In genomic region chrX:21708116-21708515, GRCh38 we compare ENCODE assay signal across 15 cellular contexts. TPM values are rescaled to one million over a fixed set of nuclear protein-coding genes. Genes with fewer than 3 reads are reported as not detected.
DNase-seq lines count a peak whose midpoint lies in the region; ATAC-seq and TF ChIP-seq lines count a peak whose summit lies in the region.
"Had no signal": no experiment of that assay in that cellular context is flagged by ENCODE, and none has a peak within 500 bp of the region (broad histone marks: within the 10 kb centered on the region; RNA-seq: fewer than 3 reads in every experiment).

No MANE protein-coding gene starts in this region.

- H3K4ac ChIP-seq in H9 (ENCODE audit: low read depth, low read length): no peak overlapping the region

- no peak overlapping the region for H2BK20ac ChIP-seq in H9 (ENCODE audit: low read depth, low read length, poor library complexity, severe bottlenecking)

- H3K36me3 Mint-ChIP-seq in H9 (ENCODE audit: insufficient read depth in 1 of 3, low read depth in 3 of 3) (peaks cover 0 to 6% (median 0%) of the 10 kb centered on the region in 3 experiments; a peak in 2 of 7 replicates), Calu3 (ENCODE audit: insufficient read depth, unreplicated experiment) (no peaks in the 10 kb centered on the region)
- H3K36me3 Mint-ChIP-seq: activated naive CD8-positive, alpha-beta T cell treated with anti-CD3 and anti-CD28 coated beads for 36 hours had no signal

- no peak overlapping the region for H3K27ac ChIP-seq in H9 (ENCODE audit: insufficient read length, low read depth, low read length)
- no peak overlapping the region for H3K27ac ChIP-seq in SJCRH30
- H3K27ac ChIP-seq: HL-60 had no signal

- H3K27me3 Mint-ChIP-seq in H9 (ENCODE audit: low read depth): no peaks in the 10 kb centered on the region; the same call in 1 of the 2 replicates
- no peaks in the 10 kb centered on the region for H3K27me3 Mint-ChIP-seq in Calu3 (ENCODE audit: unreplicated experiment)
- H3K27me3 Mint-ChIP-seq: activated naive CD8-positive, alpha-beta T cell treated with anti-CD3 and anti-CD28 coated beads for 36 hours; dendritic cell treated with granulocyte-macrophage colony-stimulating factor and Interleukin-4, amounts not matched to agents 40 ng/mL and 50 ng/mL, for 4 days; naive thymus-derived CD8-positive, alpha-beta T cell had no signal

- no peak overlapping the region for H3K4me2 ChIP-seq in H9 (ENCODE audit: insufficient read depth, insufficient read length, low read length)

- DNase-seq in AG10803 (ENCODE audit: low read depth) (no peak), H9 (no peak), SJCRH30 (peak; percentile 17 to 55), glomerular visceral epithelial cell (ENCODE audit: extremely low spot score) (peak; percentile 6), T1000 (lab: John Stamatoyannopoulos, UW) (no peak), Calu3 (no peak)
- DNase-seq: activated naive CD8-positive, alpha-beta T cell treated with anti-CD3 and anti-CD28 coated beads for 36 hours; foreskin melanocyte; kidney glomerular epithelial cell; naive thymus-derived CD8-positive, alpha-beta T cell had no signal

- H2BK12ac ChIP-seq in H9 (ENCODE audit: insufficient read length, low read depth, low read length): no peak overlapping the region

- no peak for ATAC-seq in GM19452 (IDR thresholded peaks at IDR 0.05; ENCODE audit: unreplicated experiment)
- no peak for ATAC-seq in HG03520 (IDR thresholded peaks at IDR 0.05; ENCODE audit: unreplicated experiment)
- ATAC-seq: naive thymus-derived CD8-positive, alpha-beta T cell; sciatic nerve had no signal

- H3K4me1 ChIP-seq in H9 (ENCODE audit: insufficient read depth, low read length) (no peaks in the 10 kb centered on the region; the same call in 1 of the 2 replicates), SJCRH30 (no peaks in the 10 kb centered on the region; the same call in 1 of the 2 replicates)

- no peaks in the 10 kb centered on the region for H3K79me2 ChIP-seq in H9 (ENCODE audit: insufficient read depth, low read length)

- no peak overlapping the region for H3K56ac ChIP-seq in H9 (ENCODE audit: insufficient read length, low read depth, low read length)

- H3K23me2 ChIP-seq in H9 (ENCODE audit: insufficient read length, low read depth, low read length, poor library complexity, severe bottlenecking): no peaks in the 10 kb centered on the region

- no peaks in the 10 kb centered on the region for H3K79me1 ChIP-seq in H9 (ENCODE audit: insufficient read depth, low read depth, low read length, poor library complexity, severe bottlenecking)

- no peak overlapping the region for H2BK120ac ChIP-seq in H9 (ENCODE audit: low read depth, low read length, poor library complexity, severe bottlenecking)

- intact Hi-C loops in Calu3 (cut with micrococcal nuclease; ENCODE audit: unreplicated experiment): no loop called here

- CTCF ChIA-PET in Calu3 (lab: Charles Lee): no interaction called here

- H3K18ac ChIP-seq in H9 (ENCODE audit: insufficient read length, low read depth, low read length): no peak overlapping the region

- H3K4me1 Mint-ChIP-seq in H9 (peaks cover 9 to 11% of the 10 kb centered on the region in 2 experiments), Calu3 (ENCODE audit: low read depth, unreplicated experiment) (no peaks in the 10 kb centered on the region)
- H3K4me1 Mint-ChIP-seq: activated naive CD8-positive, alpha-beta T cell treated with anti-CD3 and anti-CD28 coated beads for 36 hours; naive thymus-derived CD8-positive, alpha-beta T cell had no signal

- H4K5ac ChIP-seq in H9 (ENCODE audit: insufficient read length, low read depth, low read length): no peak overlapping the region

- H4K20me1 ChIP-seq in H9 (ENCODE audit: control insufficient read depth, insufficient read depth, insufficient read length): no peaks in the 10 kb centered on the region

- H3K9ac ChIP-seq in H9 (ENCODE audit: extremely low read depth, insufficient read length, low read length): no peak overlapping the region

- H3K36me3 ChIP-seq in SJCRH30: no peaks in the 10 kb centered on the region

- H3K23ac ChIP-seq in H9 (ENCODE audit: insufficient read length, low read depth, low read length): no peak overlapping the region

- no TSS peak for BruUV-seq in Calu3 (replicated peaks; lab: Mats Ljungman, UMichigan)

- H3K4me3 ChIP-seq in AG10803 (ENCODE audit: low read length) (no peak overlapping the region), SJCRH30 (no peak overlapping the region)

- H3K14ac ChIP-seq in H9 (ENCODE audit: insufficient read depth, low read length): no peak overlapping the region

- H3K4me3 Mint-ChIP-seq in H9 (no peak overlapping the region), Calu3 (ENCODE audit: low read depth, unreplicated experiment) (no peak overlapping the region)
- H3K4me3 Mint-ChIP-seq: activated naive CD8-positive, alpha-beta T cell treated with anti-CD3 and anti-CD28 coated beads for 36 hours; dendritic cell treated with granulocyte-macrophage colony-stimulating factor and Interleukin-4, amounts not matched to agents 40 ng/mL and 50 ng/mL, for 4 days; naive thymus-derived CD8-positive, alpha-beta T cell had no signal

- no peak overlapping the region for H3T11ph ChIP-seq in H9 (ENCODE audit: low read length)

- no peak overlapping the region for H2BK5ac ChIP-seq in H9 (ENCODE audit: insufficient read length, low read length)

- no peak overlapping the region for H3K27ac Mint-ChIP-seq in H9
- H3K27ac Mint-ChIP-seq in Calu3 (ENCODE audit: unreplicated experiment): no peak overlapping the region
- H3K27ac Mint-ChIP-seq: activated naive CD8-positive, alpha-beta T cell treated with anti-CD3 and anti-CD28 coated beads for 36 hours; dendritic cell treated with granulocyte-macrophage colony-stimulating factor and Interleukin-4, amounts not matched to agents 40 ng/mL and 50 ng/mL, for 4 days; naive thymus-derived CD8-positive, alpha-beta T cell had no signal

- H2BK15ac ChIP-seq in H9 (ENCODE audit: low read depth, low read length): no peak overlapping the region

- TF ChIP-seq CTCF in AG10803 (conservative IDR thresholded peaks at IDR 0.05; ENCODE audit: low read length) (peak; percentile 29), H9 (conservative IDR thresholded peaks at IDR 0.05) (peak; percentile 70), Calu3 (IDR thresholded peaks at IDR 0.05; ENCODE audit: unreplicated experiment) (no peak)

- H3K27me3 ChIP-seq in H9 (ENCODE audit: insufficient read depth, low read length) (no peaks in the 10 kb centered on the region), SJCRH30 (no peaks in the 10 kb centered on the region)

- H4K91ac ChIP-seq in H9 (ENCODE audit: insufficient read length, low read depth, low read length): no peak overlapping the region

- H2AFZ ChIP-seq in H9 (ENCODE audit: low read length): no peak overlapping the region

- no peak overlapping the region for H4K8ac ChIP-seq in H9 (replicated peaks; ENCODE audit: insufficient read length, low read depth, low read length)

- no peak overlapping the region for H2AK5ac ChIP-seq in H9 (ENCODE audit: insufficient read length, low read length)

- H3K9me3 ChIP-seq in H9 (ENCODE audit: control insufficient read depth, low read depth, low read length) (no peaks in the 10 kb centered on the region), SJCRH30 (replicated peaks) (peaks cover 3% of the 10 kb centered on the region; the same call in 1 of the 2 replicates)

- H3K9me3 Mint-ChIP-seq in H9 (peaks cover 6 to 43% of the 10 kb centered on the region in 2 experiments; a peak in 4 of 5 replicates), Calu3 (ENCODE audit: low read depth, unreplicated experiment) (no peaks in the 10 kb centered on the region)
- H3K9me3 Mint-ChIP-seq: activated naive CD8-positive, alpha-beta T cell treated with anti-CD3 and anti-CD28 coated beads for 36 hours; dendritic cell treated with granulocyte-macrophage colony-stimulating factor and Interleukin-4, amounts not matched to agents 40 ng/mL and 50 ng/mL, for 4 days had no signal

RNA-seq across cellular contexts. Expression of gene SMPX, which starts 49.8 kb away (rescaled TPM):
- total RNA-seq in H9 (2021): not detected in 2 replicates
- total RNA-seq in SJCRH30 (2014; rRNA removed; shearing (Covaris generic)): 13.1 and 16.8 TPM in 2 replicates
- total RNA-seq in Calu3 (2022): not detected in 2 replicates
- total RNA-seq: activated naive CD8-positive, alpha-beta T cell treated with anti-CD3 and anti-CD28 coated beads for 36 hours; naive thymus-derived CD8-positive, alpha-beta T cell; sciatic nerve had no signal

RNA-seq across cellular contexts. Expression of gene KLHL34, which starts 50.0 kb away (rescaled TPM):
- total RNA-seq in H9 (2021) (not detected in 2 replicates), Calu3 (2022) (0.10 and 0.12 TPM in 2 replicates)
- total RNA-seq in SJCRH30 (2014; rRNA removed; shearing (Covaris generic)): 0.03 TPM in 1 of 2 replicates, not detected in the other

Comparison
In these comparisons a context has a peak if more than half of its experiments do, and no peak if none do; other contexts are left out.
1. DNase-seq: peak in SJCRH30 (2 of 2) and glomerular visceral epithelial cell (single experiment); none in AG10803 (single experiment), H9 (single experiment), T1000 (single experiment) and Calu3 (single experiment).
2. RNA of gene SMPX, which starts 49.8 kb away (total RNA-seq): 13.1 to 16.8 TPM in SJCRH30; not detected in Calu3 and not detected in H9; every median in the first group is over 10 times any median in the second.